Comparison of ENCODE assay signal across 14 cellular contexts in the genomic region with DNA sequence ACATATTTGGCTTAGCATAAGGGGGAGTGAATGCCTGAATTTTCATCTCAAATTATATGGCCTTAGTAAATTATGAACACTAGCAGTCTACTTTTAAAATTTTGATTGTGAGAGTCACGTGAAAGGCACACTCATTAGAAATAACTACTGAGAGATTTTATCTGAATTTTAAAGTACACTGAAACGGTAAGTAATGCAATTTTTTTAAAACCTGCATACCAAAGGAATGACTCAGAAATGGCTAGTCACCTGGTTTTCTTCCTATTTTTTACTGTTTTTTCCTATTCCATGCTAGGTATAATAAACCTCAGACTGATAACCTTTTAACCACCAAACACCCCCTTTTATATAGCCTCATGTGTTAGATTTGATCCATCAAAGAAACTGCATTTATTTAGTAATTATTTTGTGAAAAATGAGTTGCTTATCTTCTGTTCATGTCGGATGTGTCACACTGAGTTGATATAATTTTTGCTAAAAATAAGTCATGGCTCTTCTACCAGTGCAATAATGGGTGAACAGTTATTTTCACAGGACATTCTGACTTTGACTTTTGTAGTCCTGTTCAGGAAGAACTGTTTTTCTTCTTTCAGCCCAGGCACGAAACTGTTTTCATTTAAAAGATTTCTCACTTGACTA. TPM values are rescaled to one million over a fixed set of nuclear protein-coding genes. Genes with fewer than 3 reads are reported as not detected.
DNase-seq lines count a peak whose midpoint lies in the region; TF ChIP-seq lines count a peak whose summit lies in the region.
"Had no signal": no experiment of that assay in that cellular context is flagged by ENCODE, and none has a peak within 500 bp of the region (broad histone marks: within the 10 kb centered on the region; RNA-seq: fewer than 3 reads in every experiment).

No MANE protein-coding gene starts in this region.

- no peak for TF ChIP-seq EP300 in esophagus muscularis mucosa (IDR thresholded peaks at IDR 0.05)

- H3K9me3 Mint-ChIP-seq in osteocyte (ENCODE audit: unreplicated experiment): no peaks in the 10 kb centered on the region
- H3K9me3 Mint-ChIP-seq in immature natural killer cell: no peaks in the 10 kb centered on the region
- H3K9me3 Mint-ChIP-seq: activated naive CD4-positive, alpha-beta T cell treated with anti-CD3 and anti-CD28 coated beads, Interleukin-2, amount 50 U/mL, for 72 hours; natural killer cell had no signal

- intact Hi-C loops in esophagus muscularis mucosa (cut with DNase I): no loop called here

- H3K27ac ChIP-seq in SK-N-MC: peak overlapping the region; percentile 57; the same call in 1 of the 2 replicates
- peak overlapping the region; percentile 25 to 63 (median 46) for H3K27ac ChIP-seq in esophagus muscularis mucosa (replicated peaks in 1 of 4)
- H3K27ac ChIP-seq: left ventricle myocardium inferior, right atrium auricular region had no signal

- no peaks in the 10 kb centered on the region for H3K27me3 ChIP-seq in esophagus muscularis mucosa
- H3K27me3 ChIP-seq: right atrium auricular region had no signal

- WGBS in esophagus muscularis mucosa: 67% methylated on average over 4 of the region's 4 CpGs

- no peak for TF ChIP-seq POLR2A in esophagus muscularis mucosa (IDR thresholded peaks at IDR 0.05; ENCODE audit: low read depth)

- H3K4me1 Mint-ChIP-seq in osteocyte (ENCODE audit: unreplicated experiment) (peaks cover 48% of the 10 kb centered on the region), immature natural killer cell (peaks cover 2 to 8% of the 10 kb centered on the region in 2 donors)

- H3K9ac ChIP-seq in SK-N-MC (ENCODE audit: insufficient read length): no peak overlapping the region

- in situ Hi-C loops in Caki2 (cut with HindIII; ENCODE audit: low pct_unique_long_range_greater_than_20kb, low sequenced_read_pairs): no loop called here

- H3K27ac Mint-ChIP-seq in osteocyte (ENCODE audit: unreplicated experiment) (peak overlapping the region; percentile 28), immature natural killer cell (no peak overlapping the region)
- H3K27ac Mint-ChIP-seq: activated naive CD4-positive, alpha-beta T cell treated with anti-CD3 and anti-CD28 coated beads, Interleukin-2, amount 50 U/mL, for 72 hours had no signal

- H3K4me3 ChIP-seq in SK-N-MC: no peak overlapping the region
- no peak overlapping the region for H3K4me3 ChIP-seq in esophagus muscularis mucosa
- H3K4me3 ChIP-seq: left ventricle myocardium inferior, right atrium auricular region had no signal

- TF ChIP-seq CTCF in esophagus muscularis mucosa (IDR thresholded peaks at IDR 0.05) (no peak), osteocyte (IDR thresholded peaks at IDR 0.05) (no peak)

- peaks cover 51% of the 10 kb centered on the region for H3K36me3 Mint-ChIP-seq in osteocyte (ENCODE audit: unreplicated experiment)
- H3K36me3 Mint-ChIP-seq in immature natural killer cell: peaks cover 0 to 13% (median 7%) of the 10 kb centered on the region in 3 donors
- H3K36me3 Mint-ChIP-seq: activated naive CD4-positive, alpha-beta T cell treated with anti-CD3 and anti-CD28 coated beads, Interleukin-2, amount 50 U/mL, for 72 hours; natural killer cell had no signal

- H3K4me3 Mint-ChIP-seq in osteocyte (ENCODE audit: unreplicated experiment) (no peak overlapping the region), immature natural killer cell (no peak overlapping the region)
- H3K4me3 Mint-ChIP-seq: natural killer cell had no signal

- H3K36me3 ChIP-seq in SK-N-MC (ENCODE audit: insufficient read depth, low read length): peaks cover 84% of the 10 kb centered on the region
- H3K36me3 ChIP-seq in esophagus muscularis mucosa: peaks cover 0 to 5% (median 0%) of the 10 kb centered on the region in 4 donors
- H3K36me3 ChIP-seq: left ventricle myocardium inferior, right atrium auricular region had no signal

- no peaks in the 10 kb centered on the region for H3K27me3 Mint-ChIP-seq in osteocyte (ENCODE audit: unreplicated experiment)
- no peaks in the 10 kb centered on the region for H3K27me3 Mint-ChIP-seq in immature natural killer cell (ENCODE audit: low read depth in 3 of 3)

- peaks cover 34 to 70% (median 49%) of the 10 kb centered on the region in 4 donors for H3K4me1 ChIP-seq in esophagus muscularis mucosa

- peak; percentile 59 for DNase-seq in Caki2 (ENCODE audit: low read depth)
- DNase-seq in SK-N-MC (ENCODE audit: low read depth, low spot score): no peak
- no peak for DNase-seq in esophagus muscularis mucosa (ENCODE audit: extremely low spot score)
- DNase-seq in osteocyte (ENCODE audit: extremely low spot score, unreplicated experiment): no peak
- no peak for DNase-seq in NCI-H1930 (lab: John Stamatoyannopoulos, UW)
- no peak for DNase-seq in immature natural killer cell
- DNase-seq in T-helper 2 cell: no peak
- no peak for DNase-seq in activated T-cell treated with anti-CD3 and anti-CD28 coated beads, Interleukin-2, amount 50 U/mL, for 1 hour
- DNase-seq: activated CD4-positive, CD25-positive, alpha-beta regulatory T cell; left ventricle myocardium inferior; natural killer cell; NCI-H1694 had no signal

- no peaks in the 10 kb centered on the region for H3K9me3 ChIP-seq in SK-N-MC (ENCODE audit: low read depth, low read length)
- H3K9me3 ChIP-seq in esophagus muscularis mucosa: no peaks in the 10 kb centered on the region
- H3K9me3 ChIP-seq: left ventricle myocardium inferior, right atrium auricular region had no signal

RNA-seq across cellular contexts. Expression of a gene that starts 40.4 kb away (rescaled TPM):
- 5.3 and 7.9 TPM in 2 replicates for total RNA-seq in Caki2 (2014; rRNA removed; shearing (Covaris generic); ENCODE audit: low replicate concordance)
- 10 to 100 TPM; 23.7 to 35.7 (median 25.6) TPM for total RNA-seq in esophagus muscularis mucosa
- total RNA-seq in osteocyte: 60.0 and 65.7 TPM in 2 replicates
- 1 to 10 TPM in 2 of 3 donors, under 1 TPM in 1; 0.74 to 1.8 (median 1.4) TPM for polyA plus RNA-seq in immature natural killer cell
